ENCODE assay signal across 10 cellular contexts in the genomic region with DNA sequence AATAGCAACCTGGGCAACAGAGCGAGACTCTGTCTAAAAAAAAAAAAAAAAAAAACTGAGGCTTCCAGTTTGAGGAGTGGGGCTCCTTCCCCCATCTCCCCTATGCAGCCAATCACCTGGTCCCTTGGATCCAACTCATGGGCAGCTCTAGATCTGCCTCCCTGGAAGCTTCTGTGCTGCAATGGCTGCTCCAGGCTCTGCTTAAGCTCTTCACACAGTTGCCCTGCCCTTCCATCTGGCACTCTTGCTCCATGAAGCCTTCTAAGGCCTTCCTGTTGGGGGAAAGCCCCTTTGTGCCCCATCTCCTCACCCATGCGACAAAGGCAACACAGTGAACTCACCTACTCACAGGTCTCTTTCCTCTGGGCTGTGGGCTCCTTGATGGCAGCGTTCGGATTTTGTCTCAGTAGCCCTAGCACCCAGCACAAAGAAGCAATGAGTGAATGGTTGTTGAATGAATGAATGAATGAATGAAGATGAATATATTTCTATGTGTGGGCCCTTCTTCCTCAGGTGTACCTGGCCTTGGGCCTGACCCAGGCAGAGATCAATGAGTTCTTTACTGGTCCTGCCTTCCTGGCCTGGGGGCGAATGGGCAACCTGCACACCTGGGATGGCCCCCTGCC. TPM values are rescaled to one million over a fixed set of nuclear protein-coding genes. Genes with fewer than 3 reads are reported as not detected.
A peak's percentile ranks its signal among the peaks of the same experiment; 100 is the strongest.
DNase-seq lines count a peak whose midpoint lies in the region; ATAC-seq, FAIRE-seq and TF ChIP-seq lines count a peak whose summit lies in the region.
"Had no signal": no experiment of that assay in that cellular context is flagged by ENCODE, and none has a peak within 500 bp of the region (broad histone marks: within the 10 kb centered on the region; RNA-seq: fewer than 3 reads in every experiment).

No MANE protein-coding gene starts in this region.

- TF ChIP-seq RAD21 in GM12878 (IDR thresholded peaks at IDR 0.05; ENCODE audit: insufficient read depth, low read depth, low read length) = no peak

- SMC1A ChIA-PET in GM12878 (lab: Charles Lee; ENCODE audit: uncharacterized antibody, unreplicated experiment) = interaction anchor here (1.8 to 2.0 kb wide), 2 partner anchors 8 to 11 kb away, joined by 5 to 8 read pairs; no protein-coding TSS in a partner anchor

- no peaks in the 10 kb centered on the region for H3K9me3 Mint-ChIP-seq in activated CD4-positive, alpha-beta T cell treated with anti-CD3 and anti-CD28 coated beads for 36 hours (ENCODE audit: low read depth)

- H3K36me3 ChIP-seq in GM12878 (ENCODE audit: control insufficient read depth in 2 of 2, insufficient read depth in 2 of 2, low read length in 1 of 2) = peaks cover 0 to 5% of the 10 kb centered on the region in 2 experiments; a peak in 2 of 4 replicates
- H3K36me3 ChIP-seq in trophoblast cell (ENCODE audit: control insufficient read depth in 1 of 2, insufficient read depth in 2 of 2, low read length in 2 of 2) = peaks cover 12 to 15% of the 10 kb centered on the region in 2 experiments

- H3K9ac ChIP-seq in GM12878 (ENCODE audit: control insufficient read depth, insufficient read depth, low read length) = no peak overlapping the region
- H3K9ac ChIP-seq in trophoblast cell (ENCODE audit: low read length) = no peak overlapping the region

- peak overlapping the region; percentile 33 for H3K18ac ChIP-seq in trophoblast cell (ENCODE audit: low read length)

- H3K4me1 ChIP-seq in GM12878 (ENCODE audit: control insufficient read depth, insufficient read depth, low read length) = peaks cover 16% of the 10 kb centered on the region
- peaks cover 14 to 21% of the 10 kb centered on the region in 2 experiments for H3K4me1 ChIP-seq in trophoblast cell (ENCODE audit: control insufficient read depth in 1 of 2, insufficient read depth in 2 of 2, low read length in 2 of 2)

- peaks cover 14% of the 10 kb centered on the region for H3K79me1 ChIP-seq in trophoblast cell (ENCODE audit: low read length)

- H3K4ac ChIP-seq in trophoblast cell (ENCODE audit: low read depth, low read length) = no peak overlapping the region

- H3K23ac ChIP-seq in trophoblast cell (ENCODE audit: low read length) = no peak overlapping the region

- TF ChIP-seq POLR2A in GM12878 (IDR thresholded peaks at IDR 0.05; ENCODE audit: low read depth, low read length) = no peak

- in situ Hi-C loops in GM12878 (cut with MboI) = no loop called here

- DNase-seq in activated CD4-positive, alpha-beta T cell treated with anti-CD3 and anti-CD28 coated beads for 36 hours = no peak
- no peak for DNase-seq in activated CD4-positive, alpha-beta T cell treated with anti-CD3 and anti-CD28 coated beads for 4 hours
- DNase-seq in NCI-H69 (lab: John Stamatoyannopoulos, UW) (peak; percentile 26), GM12878 (ENCODE audit: low read depth, low spot score) (no peak), trophoblast cell (no peak), mucosa of gallbladder (ENCODE audit: low spot score) (no peak), OCI-M1 (lab: John Stamatoyannopoulos, UW) (no peak), pons (ENCODE audit: low spot score) (no peak)
- DNase-seq: Karpas-422 had no signal

- intact Hi-C loops in activated CD4-positive, alpha-beta T cell treated with anti-CD3 and anti-CD28 coated beads for 36 hours (cut with DNase I, micrococcal nuclease) = loop anchor here in 1 of 2 experiments (5.0 kb wide), 1 partner anchor 521 kb away; a partner anchor contains a TSS
- intact Hi-C loops in GM12878 (cut with micrococcal nuclease; ENCODE audit: unreplicated experiment) = no loop called here

- no peak overlapping the region for H2AFZ ChIP-seq in GM12878 (ENCODE audit: control insufficient read depth, low read depth, low read length)
- no peak overlapping the region for H2AFZ ChIP-seq in trophoblast cell (ENCODE audit: insufficient read depth, low read length, poor library complexity)

- peak overlapping the region; percentile 20 for H3K4me3 Mint-ChIP-seq in activated CD4-positive, alpha-beta T cell treated with anti-CD3 and anti-CD28 coated beads for 36 hours

- no peak for FAIRE-seq in GM12878 (lab: Jason Lieb, UNC)
- FAIRE-seq: TTC549 had no signal

- peaks cover 17% of the 10 kb centered on the region for H3K36me3 Mint-ChIP-seq in activated CD4-positive, alpha-beta T cell treated with anti-CD3 and anti-CD28 coated beads for 36 hours (ENCODE audit: low read depth)

- 73% methylated on average over 5 of the region's 5 CpGs for WGBS in GM12878 (ENCODE audit: insufficient coverage, insufficient replicate concordance, low lambda C conversion rate, missing lambda C conversion rate)
- no CpG with 5 or more reads among the region's 5 CpGs for WGBS in trophoblast cell (ENCODE audit: extremely low coverage, insufficient coverage, insufficient read length)

- POLR2A ChIA-PET in activated CD4-positive, alpha-beta T cell treated with anti-CD3 and anti-CD28 coated beads for 36 hours (lab: Charles Lee) = interaction anchor here (1.2 kb wide), 1 partner anchor 10 kb away, joined by 7 read pairs; no protein-coding TSS in a partner anchor
- POLR2A ChIA-PET in GM12878 (lab: Charles Lee) = interaction anchor here (0.7 to 1.5 kb wide), 4 partner anchors 30 to 296 kb away, joined by 3 to 5 read pairs (median 4); no protein-coding TSS in a partner anchor

- H3K27ac ChIP-seq in GM12878 (ENCODE audit: control insufficient read depth, insufficient read depth) (no peak overlapping the region), trophoblast cell (ENCODE audit: low read depth, low read length) (no peak overlapping the region)

- peaks cover 30% of the 10 kb centered on the region for H3K4me1 Mint-ChIP-seq in activated CD4-positive, alpha-beta T cell treated with anti-CD3 and anti-CD28 coated beads for 36 hours

- no peak overlapping the region for H2AK5ac ChIP-seq in trophoblast cell (ENCODE audit: low read length)

- H2BK5ac ChIP-seq in trophoblast cell (ENCODE audit: low read depth, low read length, poor library complexity) = no peak overlapping the region

- no peak overlapping the region for H2BK12ac ChIP-seq in trophoblast cell (ENCODE audit: low read length)

- H4K8ac ChIP-seq in trophoblast cell (ENCODE audit: low read depth, low read length) = no peak overlapping the region

- no peak overlapping the region for H4K12ac ChIP-seq in trophoblast cell (ENCODE audit: low read depth, low read length)

- no peak for ATAC-seq in activated CD4-positive, alpha-beta T cell treated with anti-CD3 and anti-CD28 coated beads for 36 hours
- no peak for ATAC-seq in GM12878

- no peak overlapping the region for H3K14ac ChIP-seq in trophoblast cell (ENCODE audit: low read length)

- peak overlapping the region; percentile 8 for H3K27ac Mint-ChIP-seq in activated CD4-positive, alpha-beta T cell treated with anti-CD3 and anti-CD28 coated beads for 36 hours

- no peak overlapping the region for H3K4me3 ChIP-seq in GM12878
- H3K4me3 ChIP-seq in trophoblast cell (ENCODE audit: low read depth, low read length) = no peak overlapping the region

- H3K4me2 ChIP-seq in GM12878 (ENCODE audit: control insufficient read depth, insufficient read depth) (peak overlapping the region; percentile 98; the same call in 1 of the 2 replicates), trophoblast cell (ENCODE audit: low read length) (no peak overlapping the region)

- H2BK120ac ChIP-seq in trophoblast cell (ENCODE audit: insufficient read depth, low read length, poor library complexity) = no peak overlapping the region

- no peaks in the 10 kb centered on the region for H3K27me3 Mint-ChIP-seq in activated CD4-positive, alpha-beta T cell treated with anti-CD3 and anti-CD28 coated beads for 36 hours

- H3K79me2 ChIP-seq in GM12878 (ENCODE audit: control insufficient read depth, insufficient read depth, low read length) (peaks cover 13% of the 10 kb centered on the region), trophoblast cell (ENCODE audit: control insufficient read depth, insufficient read depth, low read length, poor library complexity) (peaks cover 4% of the 10 kb centered on the region)

- RAD21 ChIA-PET in GM12878 (lab: Charles Lee; ENCODE audit: unreplicated experiment) = interaction anchor here (1.4 to 3.4 kb wide), 2 partner anchors 11 to 40 kb away, joined by 5 to 17 read pairs; a partner anchor contains a TSS

- TF ChIP-seq EP300 in GM12878 (IDR thresholded peaks at IDR 0.05; ENCODE audit: borderline replicate concordance in 1 of 2, control insufficient read depth in 1 of 2, low read depth in 2 of 2, low read length in 2 of 2) = no peak

- no peaks in the 10 kb centered on the region for H4K20me1 ChIP-seq in GM12878 (ENCODE audit: control insufficient read depth, insufficient read depth)

- no peak overlapping the region for H4K91ac ChIP-seq in trophoblast cell (ENCODE audit: low read depth, low read length)

- no TSS peak for BruUV-seq in GM12878 (replicated peaks; lab: Mats Ljungman, UMichigan)

- H3K27me3 ChIP-seq in GM12878 (replicated peaks in 1 of 2; ENCODE audit: control insufficient read depth in 2 of 2, insufficient read depth in 2 of 2, low read length in 1 of 2) = no peaks in the 10 kb centered on the region
- H3K27me3 ChIP-seq in trophoblast cell (ENCODE audit: insufficient read depth, low read length) = no peaks in the 10 kb centered on the region

- CTCF ChIA-PET in activated CD4-positive, alpha-beta T cell treated with anti-CD3 and anti-CD28 coated beads for 36 hours (lab: Charles Lee) = interaction anchor here (0.7 kb wide), 1 partner anchor 14 kb away, joined by 3 read pairs; no protein-coding TSS in a partner anchor
- CTCF ChIA-PET in GM12878 (lab: Yijun Ruan, JAX) = interaction anchor here (0.7 to 3.1 kb wide), 4 partner anchors 10 to 41 kb away, joined by 3 to 21 read pairs (median 4); no protein-coding TSS in a partner anchor

- TF ChIP-seq CTCF in GM12878 (IDR thresholded peaks at IDR 0.05 in 2 of 3, conservative IDR thresholded peaks at IDR 0.05 in 1 of 3; ENCODE audit: control insufficient read depth in 2 of 3, extremely low read depth in 1 of 3, insufficient read depth in 1 of 3, low read depth in 3 of 3, low read length in 3 of 3) = no peak

- H3K9me3 ChIP-seq in GM12878 (replicated peaks; ENCODE audit: control insufficient read depth, insufficient read depth, low read length) (no peaks in the 10 kb centered on the region), trophoblast cell (ENCODE audit: insufficient read depth, low read depth, low read length) (no peaks in the 10 kb centered on the region)

RNA-seq across cellular contexts. Expression of a gene that starts 1.9 kb away (rescaled TPM):
- 10 to 100 TPM in 1 of 2 experiments, 1 to 10 TPM in 1; 9.7 to 12.5 TPM for total RNA-seq in activated CD4-positive, alpha-beta T cell treated with anti-CD3 and anti-CD28 coated beads for 36 hours
- 41.7 and 43.3 TPM in 2 replicates for total RNA-seq in GM12878 (2013; cell fraction: nucleolus; rRNA removed)
- total RNA-seq in GM12878 (2014; rRNA removed) (19.0 and 23.1 TPM in 2 replicates), GM12878 (2014; rRNA removed; fragmentation: Illumina TruSeq; extraction: Trizol) (8.2 and 8.5 TPM in 2 replicates), GM12878 (2021) (25.8 and 27.4 TPM in 2 replicates), mucosa of gallbladder (51.1 TPM)
- polyA plus RNA-seq in GM12878 (2011; ENCODE audit: low read depth) = 5.0 TPM
- polyA plus RNA-seq in GM12878 (2011; rRNA removed) (4.6 and 9.3 TPM in 2 replicates), GM12878 (2014; fragmentation: Illumina TruSeq; extraction: Trizol) (2.4 and 6.8 TPM in 2 replicates), GM12878 (2014; fragmentation: Nextera tagmentation; extraction: Ambion mirVana) (under 1 TPM; 0.23 to 0.69 TPM), GM12878 (2014; rRNA removed) (27.5 and 34.8 TPM in 2 replicates), GM12878 (2016; fragmentation: Nextera tagmentation; extraction: Ambion mirVana) (10 to 100 TPM in 1 of 2 experiments, 1 to 10 TPM in 1; 2.9 to 19.6 TPM)
- polyA plus RNA-seq in GM12878 (2011; cell fraction: cytosol; rRNA removed) = 13.1 and 20.9 TPM in 2 replicates
- 56.0 and 60.4 TPM in 2 replicates for polyA plus RNA-seq in GM12878 (2011; cell fraction: nucleus; rRNA removed)
- 13.8 and 15.5 TPM in 2 replicates for polyA plus RNA-seq in GM12878 (2012)
- 7.9 and 20.1 TPM in 2 replicates for polyA minus RNA-seq in GM12878 (2011; rRNA and poly(A)+ RNA removed)
- polyA minus RNA-seq in GM12878 (2011; cell fraction: cytosol; rRNA and poly(A)+ RNA removed) = 8.2 and 11.0 TPM in 2 replicates
- polyA minus RNA-seq in GM12878 (2011; cell fraction: nucleus; rRNA and poly(A)+ RNA removed) = 23.8 and 27.5 TPM in 2 replicates
- 10.2 and 11.6 TPM in 2 replicates for polyA plus RNA-seq in trophoblast cell (2013)

RNA-seq across cellular contexts. Expression of a gene that starts 14.8 kb away (rescaled TPM):
- total RNA-seq in activated CD4-positive, alpha-beta T cell treated with anti-CD3 and anti-CD28 coated beads for 36 hours = under 1 TPM; 0.35 to 0.41 TPM
- 1.6 and 2.3 TPM in 2 replicates for total RNA-seq in GM12878 (2013; cell fraction: nucleolus; rRNA removed)
- total RNA-seq in GM12878 (2014; rRNA removed) (0.44 and 1.1 TPM in 2 replicates), GM12878 (2014; rRNA removed; fragmentation: Illumina TruSeq; extraction: Trizol) (0.14 and 0.36 TPM in 2 replicates), GM12878 (2021) (0.61 and 0.67 TPM in 2 replicates), mucosa of gallbladder (2.4 TPM)
- polyA plus RNA-seq in GM12878 (2011; ENCODE audit: low read depth) = 0.63 TPM
- polyA plus RNA-seq in GM12878 (2011; rRNA removed) (0.19 and 0.29 TPM in 2 replicates), GM12878 (2014; fragmentation: Illumina TruSeq; extraction: Trizol) (0.06 and 0.15 TPM in 2 replicates), GM12878 (2014; fragmentation: Nextera tagmentation; extraction: Ambion mirVana) (under 1 TPM; 0.21 to 0.26 TPM), GM12878 (2014; rRNA removed) (0.22 and 0.47 TPM in 2 replicates), GM12878 (2016; fragmentation: Nextera tagmentation; extraction: Ambion mirVana) (1 to 10 TPM in 1 of 2 experiments, under 1 TPM in 1; 0.73 to 1.1 TPM)
- 0.39 and 0.65 TPM in 2 replicates for polyA plus RNA-seq in GM12878 (2011; cell fraction: cytosol; rRNA removed)
- 0.86 and 0.99 TPM in 2 replicates for polyA plus RNA-seq in GM12878 (2011; cell fraction: nucleus; rRNA removed)
- 0.53 and 0.89 TPM in 2 replicates for polyA plus RNA-seq in GM12878 (2012)
- 0.15 and 0.72 TPM in 2 replicates for polyA minus RNA-seq in GM12878 (2011; rRNA and poly(A)+ RNA removed)
- not detected in 2 replicates for polyA minus RNA-seq in GM12878 (2011; cell fraction: cytosol; rRNA and poly(A)+ RNA removed)
- 0.60 and 1.7 TPM in 2 replicates for polyA minus RNA-seq in GM12878 (2011; cell fraction: nucleus; rRNA and poly(A)+ RNA removed)
- polyA plus RNA-seq in trophoblast cell (2013) = 41.8 and 44.5 TPM in 2 replicates

RNA-seq across cellular contexts. Expression of a gene that starts 24.0 kb away (rescaled TPM):
- 100 to 1,000 TPM in 1 of 2 experiments, 10 to 100 TPM in 1; 83.3 to 105 TPM for total RNA-seq in activated CD4-positive, alpha-beta T cell treated with anti-CD3 and anti-CD28 coated beads for 36 hours
- total RNA-seq in GM12878 (2013; cell fraction: nucleolus; rRNA removed) = 25.0 and 29.9 TPM in 2 replicates
- total RNA-seq in GM12878 (2014; rRNA removed) = 27.8 and 31.3 TPM in 2 replicates
- 18.6 TPM in 2 replicates for total RNA-seq in GM12878 (2014; rRNA removed; fragmentation: Illumina TruSeq; extraction: Trizol)
- total RNA-seq in GM12878 (2021) = 81.9 and 88.5 TPM in 2 replicates
- polyA plus RNA-seq in GM12878 (2011; ENCODE audit: low read depth) = 32.2 TPM
- polyA plus RNA-seq in GM12878 (2011; rRNA removed) = 19.9 and 33.1 TPM in 2 replicates
- polyA plus RNA-seq in GM12878 (2011; cell fraction: cytosol; rRNA removed) = 43.3 and 50.8 TPM in 2 replicates
- polyA plus RNA-seq in GM12878 (2011; cell fraction: nucleus; rRNA removed) = 260 and 275 TPM in 2 replicates
- polyA plus RNA-seq in GM12878 (2012) = 64.1 and 86.9 TPM in 2 replicates
- 28.0 and 38.1 TPM in 2 replicates for polyA plus RNA-seq in GM12878 (2014; fragmentation: Illumina TruSeq; extraction: Trizol)
- 10 to 100 TPM; 39.8 to 46.6 TPM for polyA plus RNA-seq in GM12878 (2014; fragmentation: Nextera tagmentation; extraction: Ambion mirVana)
- 52.5 and 57.8 TPM in 2 replicates for polyA plus RNA-seq in GM12878 (2014; rRNA removed)
- 10 to 100 TPM; 88.1 to 93.9 TPM for polyA plus RNA-seq in GM12878 (2016; fragmentation: Nextera tagmentation; extraction: Ambion mirVana)
- 21.3 and 34.8 TPM in 2 replicates for polyA minus RNA-seq in GM12878 (2011; rRNA and poly(A)+ RNA removed)
- polyA minus RNA-seq in GM12878 (2011; cell fraction: cytosol; rRNA and poly(A)+ RNA removed) = 23.2 and 23.4 TPM in 2 replicates
- polyA minus RNA-seq in GM12878 (2011; cell fraction: nucleus; rRNA and poly(A)+ RNA removed) = 28.2 and 43.9 TPM in 2 replicates
- polyA plus RNA-seq in trophoblast cell (2013) = 136 and 137 TPM in 2 replicates
- 84.1 TPM for total RNA-seq in mucosa of gallbladder

RNA-seq across cellular contexts. Expression of a gene that starts 29.0 kb away (rescaled TPM):
- 10 to 100 TPM; 38.7 to 40.7 TPM for total RNA-seq in activated CD4-positive, alpha-beta T cell treated with anti-CD3 and anti-CD28 coated beads for 36 hours
- 60.5 and 62.5 TPM in 2 replicates for total RNA-seq in GM12878 (2013; cell fraction: nucleolus; rRNA removed)
- total RNA-seq in GM12878 (2014; rRNA removed) (37.1 and 39.5 TPM in 2 replicates), GM12878 (2014; rRNA removed; fragmentation: Illumina TruSeq; extraction: Trizol) (34.1 and 34.4 TPM in 2 replicates), GM12878 (2021) (38.3 and 41.5 TPM in 2 replicates), mucosa of gallbladder (54.0 TPM)
- 23.2 TPM for polyA plus RNA-seq in GM12878 (2011; ENCODE audit: low read depth)
- polyA plus RNA-seq in GM12878 (2011; rRNA removed) (41.2 and 48.9 TPM in 2 replicates), GM12878 (2014; fragmentation: Illumina TruSeq; extraction: Trizol) (59.2 and 61.1 TPM in 2 replicates), GM12878 (2014; fragmentation: Nextera tagmentation; extraction: Ambion mirVana) (10 to 100 TPM; 38.3 to 49.1 TPM), GM12878 (2014; rRNA removed) (65.0 and 66.1 TPM in 2 replicates), GM12878 (2016; fragmentation: Nextera tagmentation; extraction: Ambion mirVana) (10 to 100 TPM; 40.6 to 47.4 TPM)
- 46.2 and 53.0 TPM in 2 replicates for polyA plus RNA-seq in GM12878 (2011; cell fraction: cytosol; rRNA removed)
- 103 and 133 TPM in 2 replicates for polyA plus RNA-seq in GM12878 (2011; cell fraction: nucleus; rRNA removed)
- 30.5 and 32.5 TPM in 2 replicates for polyA plus RNA-seq in GM12878 (2012)
- polyA minus RNA-seq in GM12878 (2011; rRNA and poly(A)+ RNA removed) = 65.2 and 81.9 TPM in 2 replicates
- polyA minus RNA-seq in GM12878 (2011; cell fraction: cytosol; rRNA and poly(A)+ RNA removed) = 16.7 and 28.9 TPM in 2 replicates
- polyA minus RNA-seq in GM12878 (2011; cell fraction: nucleus; rRNA and poly(A)+ RNA removed) = 34.8 and 58.3 TPM in 2 replicates
- 37.8 and 38.0 TPM in 2 replicates for polyA plus RNA-seq in trophoblast cell (2013)

RNA-seq across cellular contexts. Expression of a gene that starts 39.6 kb away (rescaled TPM):
- 10 to 100 TPM; 27.0 to 28.9 TPM for total RNA-seq in activated CD4-positive, alpha-beta T cell treated with anti-CD3 and anti-CD28 coated beads for 36 hours
- 9.0 and 9.9 TPM in 2 replicates for total RNA-seq in GM12878 (2013; cell fraction: nucleolus; rRNA removed)
- total RNA-seq in GM12878 (2014; rRNA removed) (17.4 and 18.7 TPM in 2 replicates), GM12878 (2014; rRNA removed; fragmentation: Illumina TruSeq; extraction: Trizol) (12.0 and 12.1 TPM in 2 replicates), GM12878 (2021) (14.7 and 18.0 TPM in 2 replicates), mucosa of gallbladder (5.1 TPM)
- 9.6 TPM for polyA plus RNA-seq in GM12878 (2011; ENCODE audit: low read depth)
- polyA plus RNA-seq in GM12878 (2011; rRNA removed) (13.5 and 15.0 TPM in 2 replicates), GM12878 (2014; fragmentation: Illumina TruSeq; extraction: Trizol) (25.9 and 28.5 TPM in 2 replicates), GM12878 (2014; fragmentation: Nextera tagmentation; extraction: Ambion mirVana) (1 to 10 TPM; 6.8 to 7.1 TPM), GM12878 (2014; rRNA removed) (24.8 and 26.8 TPM in 2 replicates), GM12878 (2016; fragmentation: Nextera tagmentation; extraction: Ambion mirVana) (10 to 100 TPM; 33.1 to 34.5 TPM)
- 7.3 and 9.3 TPM in 2 replicates for polyA plus RNA-seq in GM12878 (2011; cell fraction: cytosol; rRNA removed)
- polyA plus RNA-seq in GM12878 (2011; cell fraction: nucleus; rRNA removed) = 29.3 and 29.5 TPM in 2 replicates
- 8.4 and 13.5 TPM in 2 replicates for polyA plus RNA-seq in GM12878 (2012)
- 10.9 and 11.5 TPM in 2 replicates for polyA minus RNA-seq in GM12878 (2011; rRNA and poly(A)+ RNA removed)
- polyA minus RNA-seq in GM12878 (2011; cell fraction: cytosol; rRNA and poly(A)+ RNA removed) = 3.3 and 4.7 TPM in 2 replicates
- 10.9 and 16.8 TPM in 2 replicates for polyA minus RNA-seq in GM12878 (2011; cell fraction: nucleus; rRNA and poly(A)+ RNA removed)
- polyA plus RNA-seq in trophoblast cell (2013) = 15.2 and 16.2 TPM in 2 replicates
